1 cellular context compared by ENCODE assay signal in the genomic region with DNA sequence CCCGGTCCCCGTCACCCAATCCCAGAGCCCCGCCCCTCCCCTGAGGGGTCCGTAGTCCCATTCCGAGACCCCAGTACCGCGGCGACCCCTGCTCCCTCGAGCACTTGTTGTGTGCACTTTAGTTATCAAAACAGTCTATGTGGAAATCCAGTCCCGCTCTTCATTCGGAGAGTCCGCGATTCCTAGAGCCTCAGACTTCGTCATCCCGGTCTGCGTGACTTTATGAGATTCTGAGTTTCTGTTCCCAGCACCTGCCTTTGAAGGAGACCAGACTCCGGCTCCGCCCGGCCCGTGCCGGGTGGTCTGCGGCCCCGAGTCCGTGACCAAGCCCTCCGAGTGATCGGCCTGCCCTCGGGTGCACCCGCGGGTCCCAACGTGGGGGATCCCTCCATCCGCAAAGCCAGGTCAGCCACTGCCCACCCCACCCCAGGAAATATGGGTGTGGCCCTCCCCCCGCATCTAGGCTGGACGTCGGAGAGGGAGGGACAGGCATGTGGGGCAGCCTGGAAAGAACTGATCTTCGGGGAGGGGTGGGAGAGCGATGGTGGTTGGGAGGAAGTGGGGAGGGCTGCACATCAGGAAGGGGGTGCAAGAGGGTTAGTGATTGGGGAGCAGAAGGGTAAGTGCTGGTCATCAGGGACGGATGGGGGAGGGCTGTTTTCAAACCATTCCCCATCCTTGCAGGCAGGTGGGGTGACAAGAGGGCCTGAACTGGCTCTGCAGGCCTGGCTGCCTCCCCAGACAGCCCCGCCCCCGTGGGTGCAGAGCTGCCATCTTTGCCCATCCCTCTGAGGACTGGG.
A peak's percentile ranks its signal among the peaks of the same experiment; 100 is the strongest.
TF ChIP-seq lines count a peak whose summit lies in the region.

No MANE protein-coding gene starts in this region.

TF ChIP-seq in HepG2, 621 proteins besides CTCF, POLR2A, EP300 and RAD21 (continued from another document):
- TF ChIP-seq ZNF10 (CRISPR knock-in tag; IDR thresholded peaks at IDR 0.05; ENCODE audit: borderline replicate concordance, low read depth), result no peak
- TF ChIP-seq BRD4 (CRISPR knock-in tag; IDR thresholded peaks at IDR 0.05), result no peak
- 0 out of 2 replicates have a peak, but pooled peaks have one; percentile 22 for TF ChIP-seq FOXC1 (CRISPR knock-in tag; IDR thresholded peaks at IDR 0.05; ENCODE audit: borderline replicate concordance)
- peak; percentile 30; the same call in 1 of the 2 replicates for TF ChIP-seq ZNF749 (CRISPR knock-in tag; IDR thresholded peaks at IDR 0.05; ENCODE audit: borderline replicate concordance)
- no peak for TF ChIP-seq ZMYM3 (CRISPR knock-in tag; IDR thresholded peaks at IDR 0.05)
- no peak for TF ChIP-seq ATM (IDR thresholded peaks at IDR 0.05; ENCODE audit: borderline replicate concordance)
- 0 out of 2 replicates have a peak, but pooled peaks have one; percentile 14 for TF ChIP-seq ZNF430 (CRISPR knock-in tag; IDR thresholded peaks at IDR 0.05)
- no peak for TF ChIP-seq GATAD2A (CRISPR knock-in tag; IDR thresholded peaks at IDR 0.05)
- no peak for TF ChIP-seq MEIS2 (CRISPR knock-in tag; IDR thresholded peaks at IDR 0.05)
- TF ChIP-seq ETV5 (CRISPR knock-in tag; IDR thresholded peaks at IDR 0.05; ENCODE audit: borderline replicate concordance), result 0 out of 2 replicates have a peak, but pooled peaks have one; percentile 7
- no peak for TF ChIP-seq ZSCAN30 (CRISPR knock-in tag; IDR thresholded peaks at IDR 0.05)
- TF ChIP-seq USF2 (IDR thresholded peaks at IDR 0.05; ENCODE audit: low read depth, low read length), result no peak
- no peak for TF ChIP-seq USF2 (CRISPR knock-in tag; IDR thresholded peaks at IDR 0.05; ENCODE audit: borderline replicate concordance)
- TF ChIP-seq TCF7L2 (IDR thresholded peaks at IDR 0.05; ENCODE audit: low read depth, low read length), result no peak
- peak; percentile 42; the same call in 1 of the 2 replicates for TF ChIP-seq THAP11 (CRISPR knock-in tag; IDR thresholded peaks at IDR 0.05)
- TF ChIP-seq EZH2 (conservative IDR thresholded peaks at IDR 0.05; ENCODE audit: low read depth, low read length), result no peak
- TF ChIP-seq, protein P1, sequence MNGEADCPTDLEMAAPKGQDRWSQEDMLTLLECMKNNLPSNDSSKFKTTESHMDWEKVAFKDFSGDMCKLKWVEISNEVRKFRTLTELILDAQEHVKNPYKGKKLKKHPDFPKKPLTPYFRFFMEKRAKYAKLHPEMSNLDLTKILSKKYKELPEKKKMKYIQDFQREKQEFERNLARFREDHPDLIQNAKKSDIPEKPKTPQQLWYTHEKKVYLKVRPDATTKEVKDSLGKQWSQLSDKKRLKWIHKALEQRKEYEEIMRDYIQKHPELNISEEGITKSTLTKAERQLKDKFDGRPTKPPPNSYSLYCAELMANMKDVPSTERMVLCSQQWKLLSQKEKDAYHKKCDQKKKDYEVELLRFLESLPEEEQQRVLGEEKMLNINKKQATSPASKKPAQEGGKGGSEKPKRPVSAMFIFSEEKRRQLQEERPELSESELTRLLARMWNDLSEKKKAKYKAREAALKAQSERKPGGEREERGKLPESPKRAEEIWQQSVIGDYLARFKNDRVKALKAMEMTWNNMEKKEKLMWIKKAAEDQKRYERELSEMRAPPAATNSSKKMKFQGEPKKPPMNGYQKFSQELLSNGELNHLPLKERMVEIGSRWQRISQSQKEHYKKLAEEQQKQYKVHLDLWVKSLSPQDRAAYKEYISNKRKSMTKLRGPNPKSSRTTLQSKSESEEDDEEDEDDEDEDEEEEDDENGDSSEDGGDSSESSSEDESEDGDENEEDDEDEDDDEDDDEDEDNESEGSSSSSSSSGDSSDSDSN (CRISPR knock-in tag; IDR thresholded peaks at IDR 0.05), result no peak
- TF ChIP-seq TERF1 (CRISPR knock-in tag; IDR thresholded peaks at IDR 0.05), result 0 out of 2 replicates have a peak, but pooled peaks have one; percentile 70
- TF ChIP-seq ZNF841 (CRISPR knock-in tag; IDR thresholded peaks at IDR 0.05; ENCODE audit: borderline replicate concordance), result no peak
- TF ChIP-seq ZBTB3 (CRISPR knock-in tag; IDR thresholded peaks at IDR 0.05; ENCODE audit: borderline replicate concordance, low read depth), result no peak
- no peak for TF ChIP-seq ADNP (CRISPR knock-in tag; IDR thresholded peaks at IDR 0.05)
- no peak for TF ChIP-seq ELF1 (CRISPR knock-in tag; IDR thresholded peaks at IDR 0.05)
- 0 out of 2 replicates have a peak, but pooled peaks have one; percentile 17 for TF ChIP-seq NR3C1 (CRISPR knock-in tag; IDR thresholded peaks at IDR 0.05)
- no peak for TF ChIP-seq NFKB2 (CRISPR knock-in tag; IDR thresholded peaks at IDR 0.05; ENCODE audit: borderline replicate concordance)
- peak; percentile 70 for TF ChIP-seq YY1 (IDR thresholded peaks at IDR 0.05; ENCODE audit: insufficient read depth, insufficient replicate concordance, low read depth, low read length)
- TF ChIP-seq, protein P2, sequence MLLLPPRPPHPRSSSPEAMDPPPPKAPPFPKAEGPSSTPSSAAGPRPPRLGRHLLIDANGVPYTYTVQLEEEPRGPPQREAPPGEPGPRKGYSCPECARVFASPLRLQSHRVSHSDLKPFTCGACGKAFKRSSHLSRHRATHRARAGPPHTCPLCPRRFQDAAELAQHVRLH (CRISPR knock-in tag; IDR thresholded peaks at IDR 0.05; ENCODE audit: borderline replicate concordance, low read depth), result no peak
- no peak for TF ChIP-seq MTA1 (CRISPR knock-in tag; IDR thresholded peaks at IDR 0.05; ENCODE audit: borderline replicate concordance)
